In the genomic region with DNA sequence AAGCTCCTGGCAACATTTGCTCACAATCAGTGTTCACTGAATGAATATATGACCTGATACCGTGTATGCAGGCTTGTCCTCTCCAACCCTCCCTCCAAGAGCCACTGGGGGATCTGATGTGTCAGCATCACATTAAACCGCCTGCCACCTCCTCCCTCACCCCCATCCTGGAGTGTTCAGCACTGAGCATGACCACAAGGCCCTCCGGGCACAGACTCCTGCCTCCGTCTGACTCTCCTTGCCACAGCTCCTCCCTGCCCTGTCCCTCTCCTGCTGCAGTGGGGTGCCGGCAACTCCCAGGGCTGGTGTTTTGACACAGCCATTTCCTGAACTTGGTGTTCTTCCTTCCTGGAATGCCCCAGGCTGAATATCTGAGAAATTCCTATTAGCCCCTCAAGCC, we compare ENCODE assay signal across 32 cellular contexts.
"Had no signal": no experiment of that assay in that cellular context is flagged by ENCODE, and none has a peak within 500 bp of the region (broad histone marks: within the 10 kb centered on the region; RNA-seq: fewer than 3 reads in every experiment).

No MANE protein-coding gene starts in this region.

- H3K4me1 ChIP-seq: body of pancreas, colonic mucosa, heart left ventricle, uterus had no signal

- H3K27ac ChIP-seq: body of pancreas, cardiac muscle cell, colonic mucosa, heart left ventricle, ovary, skin epidermis, uterus had no signal

- H3K9me3 Mint-ChIP-seq: activated B cell treated with CpG ODN at 0.5 μM for 24 hours; activated T-cell treated with anti-CD3 and anti-CD28 coated beads, Interleukin-2, amount 50 U/mL, for 72 hours; immature natural killer cell; mesothelial cell of epicardium; naive B cell; stimulated activated effector memory CD8-positive, alpha-beta T cell treated with anti-CD3 and anti-CD28 coated beads, Interleukin-12 subunit alpha, Interleukin-12 subunit beta, amount 100 ng/mL, for 72 hours; stimulated activated naive CD8-positive, alpha-beta T cell treated with anti-CD3 and anti-CD28 coated beads, Interleukin-15, Interleukin-2, amounts not matched to agents 100 ng/mL and 50 ng/mL, for 24 hours; type B pancreatic cell had no signal

- DNase-seq: activated B cell treated with CpG ODN at 0.5 μM for 24 hours; activated CD4-positive, alpha-beta T cell treated with anti-CD3 and anti-CD28 coated beads for 36 hours; activated effector memory CD4-positive, alpha-beta T cell treated with Interleukin-2 at 50 U/mL for 16 hours; activated naive CD4-positive, alpha-beta T cell treated with Interleukin-2 at 50 U/mL for 16 hours; activated T-cell treated with anti-CD3 and anti-CD28 coated beads for 4 hours; activated T-cell treated with anti-CD3 and anti-CD28 coated beads, Interleukin-2, amount 50 U/mL, for 72 hours; anterior cingulate cortex; body of pancreas; cerebellar nuclear complex; colonic mucosa; effector CD8-positive, alpha-beta T cell; erythroblast; heart left ventricle; hypothalamus; immature natural killer cell; kidney; left colon; naive B cell; ovary; stimulated activated CD4-positive, alpha-beta T cell treated with anti-CD3 and anti-CD28 coated beads, Interleukin-12 subunit alpha, Interleukin-12 subunit beta, amount 100 ng/mL, for 4 hours; stimulated activated CD4-positive, alpha-beta T cell treated with anti-CD3 and anti-CD28 coated beads, Interleukin-4, amount 100 ng/mL, for 1 hour; substantia nigra; uterus had no signal

- H3K4me3 ChIP-seq: body of pancreas, cardiac muscle cell, colonic mucosa, heart left ventricle, ovary, skin epidermis, uterus had no signal

- H3K27me3 ChIP-seq: body of pancreas, cardiac muscle cell, colonic mucosa, ovary, uterus had no signal

- H3K4me1 Mint-ChIP-seq: activated B cell treated with CpG ODN at 0.5 μM for 24 hours; activated CD4-positive, alpha-beta T cell treated with anti-CD3 and anti-CD28 coated beads for 36 hours; mesothelial cell of epicardium; naive B cell; stimulated activated effector memory CD8-positive, alpha-beta T cell treated with anti-CD3 and anti-CD28 coated beads, Interleukin-12 subunit alpha, Interleukin-12 subunit beta, amount 100 ng/mL, for 72 hours had no signal

- H3K27ac Mint-ChIP-seq: activated B cell treated with CpG ODN at 0.5 μM for 24 hours; activated CD4-positive, alpha-beta T cell treated with anti-CD3 and anti-CD28 coated beads for 36 hours; activated naive CD8-positive, alpha-beta T cell; activated T-cell treated with anti-CD3 and anti-CD28 coated beads, Interleukin-2, amount 50 U/mL, for 72 hours; immature natural killer cell; mesothelial cell of epicardium; progenitor cell of endocrine pancreas; stimulated activated effector memory CD8-positive, alpha-beta T cell treated with anti-CD3 and anti-CD28 coated beads, Interleukin-12 subunit alpha, Interleukin-12 subunit beta, amount 100 ng/mL, for 72 hours; stimulated activated naive CD8-positive, alpha-beta T cell treated with anti-CD3 and anti-CD28 coated beads, Interleukin-15, Interleukin-2, amounts not matched to agents 100 ng/mL and 50 ng/mL, for 24 hours; type B pancreatic cell had no signal

- H3K36me3 Mint-ChIP-seq: activated naive CD8-positive, alpha-beta T cell; mesothelial cell of epicardium; naive B cell; stimulated activated effector memory CD8-positive, alpha-beta T cell treated with anti-CD3 and anti-CD28 coated beads, Interleukin-12 subunit alpha, Interleukin-12 subunit beta, amount 100 ng/mL, for 72 hours; type B pancreatic cell had no signal

- H3K36me3 ChIP-seq: cardiac muscle cell, colonic mucosa, heart left ventricle, ovary, uterus had no signal

- ATAC-seq: activated CD4-positive, alpha-beta T cell treated with anti-CD3 and anti-CD28 coated beads for 36 hours; activated T-cell treated with anti-CD3 and anti-CD28 coated beads, Interleukin-2, amount 50 U/mL, for 72 hours; body of pancreas; heart left ventricle; left colon; sciatic nerve; stimulated activated effector memory CD8-positive, alpha-beta T cell treated with anti-CD3 and anti-CD28 coated beads, Interleukin-12 subunit alpha, Interleukin-12 subunit beta, amount 100 ng/mL, for 72 hours had no signal

- H3K4me3 Mint-ChIP-seq: activated B cell treated with CpG ODN at 0.5 μM for 24 hours; activated CD4-positive, alpha-beta T cell treated with anti-CD3 and anti-CD28 coated beads for 36 hours; activated naive CD8-positive, alpha-beta T cell; activated T-cell treated with anti-CD3 and anti-CD28 coated beads, Interleukin-2, amount 50 U/mL, for 72 hours; immature natural killer cell; mesothelial cell of epicardium; naive B cell; stimulated activated effector memory CD8-positive, alpha-beta T cell treated with anti-CD3 and anti-CD28 coated beads, Interleukin-12 subunit alpha, Interleukin-12 subunit beta, amount 100 ng/mL, for 72 hours; stimulated activated naive CD8-positive, alpha-beta T cell treated with anti-CD3 and anti-CD28 coated beads, Interleukin-15, Interleukin-2, amounts not matched to agents 100 ng/mL and 50 ng/mL, for 24 hours; type B pancreatic cell had no signal
